ENCODE assay signal across 11 cellular contexts in the genomic region with DNA sequence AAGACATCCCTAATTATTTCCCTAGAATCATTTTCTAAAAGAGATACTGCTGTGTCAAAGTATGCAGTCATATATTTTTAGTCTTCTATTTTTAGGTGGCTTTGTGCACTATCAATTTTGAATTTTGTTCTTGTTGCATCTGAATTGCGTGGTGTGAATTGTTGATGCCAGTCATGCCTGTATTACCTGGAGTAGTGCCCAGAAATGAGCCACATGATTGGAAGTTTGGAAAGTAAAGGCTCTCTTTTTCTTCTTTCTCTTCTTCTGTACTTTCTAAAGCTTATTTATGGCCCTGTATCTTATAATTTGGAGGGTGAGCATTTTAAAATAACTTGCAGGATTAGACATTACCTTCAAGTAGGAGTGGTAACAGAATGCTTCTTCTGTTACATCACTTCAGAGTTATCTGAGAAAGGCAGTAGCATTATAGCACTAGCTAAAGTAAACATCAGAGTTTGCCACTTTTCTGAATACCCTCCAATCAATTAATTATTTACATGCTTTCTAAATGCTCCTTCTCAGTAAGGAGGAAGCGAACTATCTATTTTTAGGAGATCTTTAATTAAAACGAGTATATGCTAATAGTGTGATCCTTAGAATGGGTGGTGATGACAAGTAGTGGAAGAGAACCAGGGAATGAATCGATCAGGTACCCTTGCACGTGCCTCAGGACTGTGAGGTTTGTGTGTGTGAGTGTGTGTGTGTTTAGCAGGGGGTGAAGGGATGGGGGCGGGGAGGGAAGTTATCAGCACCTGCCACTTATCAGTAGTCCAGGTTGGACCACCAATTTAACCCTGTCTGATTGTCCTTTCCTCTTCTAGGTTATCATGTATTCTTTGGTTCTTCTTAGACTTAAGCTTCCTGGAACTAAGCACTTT.
A peak's percentile ranks its signal among the peaks of the same experiment; 100 is the strongest.
DNase-seq lines count a peak whose midpoint lies in the region; ATAC-seq, FAIRE-seq and TF ChIP-seq lines count a peak whose summit lies in the region.
"Had no signal": no experiment of that assay in that cellular context is flagged by ENCODE, and none has a peak within 500 bp of the region (broad histone marks: within the 10 kb centered on the region; RNA-seq: fewer than 3 reads in every experiment).

No MANE protein-coding gene starts in this region.

- H3K9ac ChIP-seq in IMR-90 (ENCODE audit: low read depth, low read length): no peak overlapping the region
- H3K9ac ChIP-seq in H1 (replicated peaks in 1 of 4; ENCODE audit: extremely low read depth in 1 of 4, low read depth in 3 of 4, low read length in 3 of 4): no peak overlapping the region
- H3K9ac ChIP-seq in mesenchymal stem cell (ENCODE audit: low read length): no peak overlapping the region
- H3K9ac ChIP-seq: BLaER1 treated with 17β-estradiol and CSF1 and Interleukin-3, amounts not matched to agents 10 nM and 100 nM had no signal

- peak overlapping the region; percentile 89; the same call in 1 of the 3 replicates for H2BK15ac ChIP-seq in IMR-90 (ENCODE audit: low read depth, low read length)
- no peak overlapping the region for H2BK15ac ChIP-seq in H1 (ENCODE audit: low read length)
- H2BK15ac ChIP-seq in mesenchymal stem cell (ENCODE audit: low read depth, poor library complexity, severe bottlenecking): no peak overlapping the region

- H3K14ac ChIP-seq in IMR-90 (replicated peaks; ENCODE audit: low read depth, low read length): peak overlapping the region; percentile 86
- H3K14ac ChIP-seq in H1 (ENCODE audit: insufficient read length): no peak overlapping the region
- H3K14ac ChIP-seq in mesenchymal stem cell (ENCODE audit: low read length in 2 of 2): peak overlapping the region in 1 of 2 experiments; percentile 11

- no peak overlapping the region for H2AFZ ChIP-seq in IMR-90 (replicated peaks; ENCODE audit: low read length, poor library complexity)
- H2AFZ ChIP-seq in H1 (ENCODE audit: low read length): no peak overlapping the region
- H2AFZ ChIP-seq in mesenchymal stem cell (ENCODE audit: low read depth, low read length): no peak overlapping the region

- peaks cover 9% of the 10 kb centered on the region for H3K36me3 ChIP-seq in IMR-90 (ENCODE audit: control insufficient read depth, insufficient read depth, low read length)
- H3K36me3 ChIP-seq in H1 (ENCODE audit: control insufficient read depth in 2 of 4, insufficient read depth in 4 of 4, low read length in 3 of 4): no peaks in the 10 kb centered on the region
- peaks cover 3 to 40% of the 10 kb centered on the region in 2 experiments for H3K36me3 ChIP-seq in mesenchymal stem cell (ENCODE audit: control insufficient read depth in 1 of 2, insufficient read depth in 2 of 2, low read depth in 1 of 2, low read length in 2 of 2)
- H3K36me3 ChIP-seq: prostate gland had no signal

- peak overlapping the region; percentile 30 for H2BK120ac ChIP-seq in IMR-90 (ENCODE audit: low read depth, low read length)
- no peak overlapping the region for H2BK120ac ChIP-seq in H1 (replicated peaks; ENCODE audit: low read depth, low read length)
- no peak overlapping the region for H2BK120ac ChIP-seq in mesenchymal stem cell (ENCODE audit: low read depth, low read length)

- no peaks in the 10 kb centered on the region for H3K23me2 ChIP-seq in H1 (ENCODE audit: low read depth, low read length)

- no peak overlapping the region for H2AK9ac ChIP-seq in IMR-90 (replicated peaks; ENCODE audit: low read depth, low read length, poor library complexity)

- 60% methylated on average over 2 of the region's 6 CpGs; no CpG with 5 or more reads in 1 of the 2 experiments for WGBS in IMR-90 (ENCODE audit: extremely low coverage in 2 of 2, insufficient read length in 1 of 2), 2 experiments
- 90% methylated on average over 6 of the region's 6 CpGs; no CpG with 5 or more reads in 1 of the 2 experiments for WGBS in H1 (ENCODE audit: extremely low coverage in 1 of 2, insufficient coverage in 1 of 2, insufficient read length in 1 of 2, insufficient replicate concordance in 2 of 2, low coverage in 1 of 2, low lambda C conversion rate in 2 of 2, missing lambda C conversion rate in 1 of 2), 2 experiments
- 78% methylated on average over 5 of the region's 6 CpGs for WGBS in mesenchymal stem cell

- dilution Hi-C loops in IMR-90 (cut with HindIII; ENCODE audit: low sequenced_read_pairs, unreplicated experiment): no loop called here

- peaks cover 13% of the 10 kb centered on the region for H3K9me1 ChIP-seq in IMR-90 (ENCODE audit: insufficient read depth, low read length)

- H3K23ac ChIP-seq in IMR-90 (ENCODE audit: low read depth, low read length) (no peak overlapping the region), H1 (ENCODE audit: insufficient read length) (no peak overlapping the region), mesenchymal stem cell (ENCODE audit: low read length in 2 of 2) (no peak overlapping the region)

- H4K20me1 ChIP-seq in IMR-90 (ENCODE audit: insufficient read depth, low read length) (no peaks in the 10 kb centered on the region; the same call in 1 of the 2 replicates), H1 (replicated peaks in 1 of 2; ENCODE audit: control insufficient read depth in 1 of 2, insufficient read depth in 2 of 2, low read length in 2 of 2) (no peaks in the 10 kb centered on the region)
- H4K20me1 ChIP-seq: BLaER1 treated with 17β-estradiol and CSF1 and Interleukin-3, amounts not matched to agents 10 nM and 100 nM had no signal

- FAIRE-seq in H1 (lab: Jason Lieb, UNC): no peak
- no peak for FAIRE-seq in frontal cortex (lab: Jason Lieb, UNC)

- ATAC-seq in IMR-90 (ENCODE audit: low read depth) (no peak; the same call in 1 of the 2 replicates), GM21529 (IDR thresholded peaks at IDR 0.05; ENCODE audit: unreplicated experiment) (no peak)

- H3K4ac ChIP-seq in IMR-90 (ENCODE audit: low read depth, low read length) (peak overlapping the region; percentile 79), H1 (replicated peaks; ENCODE audit: insufficient read length, low read depth, low read length) (no peak overlapping the region), mesenchymal stem cell (ENCODE audit: low read depth in 1 of 2, low read length in 2 of 2) (no peak overlapping the region)

- peaks cover 14% of the 10 kb centered on the region for H3K4me1 ChIP-seq in IMR-90 (ENCODE audit: control insufficient read depth, insufficient read depth, low read length)
- peaks cover 2 to 12% (median 10%) of the 10 kb centered on the region in 4 experiments; a peak in 5 of 7 replicates for H3K4me1 ChIP-seq in H1 (replicated peaks in 1 of 4; ENCODE audit: control insufficient read depth in 3 of 4, insufficient read depth in 4 of 4, low read length in 3 of 4)
- peaks cover 7% of the 10 kb centered on the region for H3K4me1 ChIP-seq in mesenchymal stem cell (ENCODE audit: control insufficient read depth, insufficient read depth, low read depth, low read length)
- H3K4me1 ChIP-seq: prostate gland had no signal

- H4K5ac ChIP-seq in IMR-90 (ENCODE audit: low read depth, low read length): no peak overlapping the region; the same call in 1 of the 2 replicates
- H4K5ac ChIP-seq in H1 (ENCODE audit: insufficient read length, low read depth, low read length): no peak overlapping the region

- H3K27ac ChIP-seq in IMR-90 (ENCODE audit: insufficient read depth, low read length) (no peak overlapping the region), H1 (ENCODE audit: low read depth, low read length) (no peak overlapping the region), mesenchymal stem cell (ENCODE audit: low read length, poor library complexity, severe bottlenecking) (peak overlapping the region; percentile 94)
- H3K27ac ChIP-seq: BLaER1 treated with 17β-estradiol and CSF1 and Interleukin-3, amounts not matched to agents 10 nM and 100 nM; prostate gland had no signal

- intact Hi-C loops in IMR-90 (cut with micrococcal nuclease): loop anchor here (5.0 to 10.0 kb wide), 2 partner anchors 41 to 103 kb away; no protein-coding TSS in a partner anchor

- H3K27me3 ChIP-seq in IMR-90 (ENCODE audit: control insufficient read depth, insufficient read depth, low read length) (no peaks in the 10 kb centered on the region), H1 (replicated peaks in 1 of 4; ENCODE audit: control insufficient read depth in 3 of 4, extremely low read depth in 1 of 4, insufficient read depth in 3 of 4, low read length in 3 of 4) (no peaks in the 10 kb centered on the region), mesenchymal stem cell (ENCODE audit: control insufficient read depth in 1 of 2, insufficient read depth in 1 of 2, low read length in 2 of 2) (no peaks in the 10 kb centered on the region)
- H3K27me3 ChIP-seq: BLaER1 treated with 17β-estradiol and CSF1 and Interleukin-3, amounts not matched to agents 10 nM and 100 nM had no signal

- no peak overlapping the region for H3K56ac ChIP-seq in IMR-90 (ENCODE audit: extremely low read depth, insufficient read depth, low read length)
- no peak overlapping the region for H3K56ac ChIP-seq in H1 (replicated peaks; ENCODE audit: insufficient read length, low read depth, low read length)

- H3K79me1 ChIP-seq in IMR-90 (ENCODE audit: low read depth in 1 of 2, low read length in 2 of 2) (peaks cover 27 to 43% of the 10 kb centered on the region in 2 experiments), H1 (ENCODE audit: low read depth, low read length) (no peaks in the 10 kb centered on the region), mesenchymal stem cell (replicated peaks; ENCODE audit: low read length, poor library complexity, severe bottlenecking) (peaks cover 14% of the 10 kb centered on the region)

- H3K9me3 ChIP-seq in IMR-90 (ENCODE audit: control insufficient read depth, insufficient read depth, low read length) (no peaks in the 10 kb centered on the region), H1 (ENCODE audit: insufficient read depth in 2 of 2, low read depth in 1 of 2, low read length in 1 of 2) (no peaks in the 10 kb centered on the region), mesenchymal stem cell (ENCODE audit: control insufficient read depth, low read length) (no peaks in the 10 kb centered on the region)
- H3K9me3 ChIP-seq: BLaER1 treated with 17β-estradiol and CSF1 and Interleukin-3, amounts not matched to agents 10 nM and 100 nM; prostate gland had no signal

- H2BK20ac ChIP-seq in IMR-90 (ENCODE audit: low read depth, low read length): no peak overlapping the region
- H2BK20ac ChIP-seq in H1 (ENCODE audit: low read length): no peak overlapping the region

- BruUV-seq in IMR-90 (replicated peaks; lab: Mats Ljungman, UMichigan): no TSS peak

- H4K8ac ChIP-seq in IMR-90 (ENCODE audit: low read depth in 2 of 2, low read length in 2 of 2): peak overlapping the region in 1 of 2 experiments; percentile 35; a peak in 1 of 4 replicates
- no peak overlapping the region for H4K8ac ChIP-seq in H1 (ENCODE audit: extremely low read depth, insufficient read depth, low read length)
- H4K8ac ChIP-seq in mesenchymal stem cell (ENCODE audit: low read length): peak overlapping the region; percentile 37

- TF ChIP-seq RAD21 in IMR-90 (IDR thresholded peaks at IDR 0.05; ENCODE audit: low read length) (no peak), H1 (IDR thresholded peaks at IDR 0.05 in 1 of 2, conservative IDR thresholded peaks at IDR 0.05 in 1 of 2; ENCODE audit: low read depth in 2 of 2, low read length in 2 of 2) (no peak)

- H3K79me2 ChIP-seq in H1 (ENCODE audit: control insufficient read depth in 1 of 2, insufficient read depth in 2 of 2, low read length in 2 of 2): no peaks in the 10 kb centered on the region

- H3K18ac ChIP-seq in IMR-90 (ENCODE audit: low read depth, low read length) (peak overlapping the region; percentile 74; the same call in 1 of the 2 replicates), H1 (ENCODE audit: extremely low read depth, low read length) (no peak overlapping the region), mesenchymal stem cell (ENCODE audit: low read depth in 1 of 2, low read length in 2 of 2) (peak overlapping the region in 1 of 2 experiments; percentile 61)

- H4K91ac ChIP-seq in IMR-90 (ENCODE audit: insufficient read depth, low read depth, low read length) (peak overlapping the region; percentile 55), H1 (replicated peaks; ENCODE audit: insufficient read length, low read length) (no peak overlapping the region), mesenchymal stem cell (ENCODE audit: low read length) (peak overlapping the region; percentile 39)

- CTCF ChIA-PET in IMR-90 (lab: Yijun Ruan, JAX): interaction anchor here (1.4 kb wide), 1 partner anchor 16 kb away, joined by 3 read pairs; no protein-coding TSS in a partner anchor
- CTCF ChIA-PET in H1 (lab: Charles Lee; ENCODE audit: partially characterized antibody): interaction anchor here (1.1 to 1.2 kb wide), 2 partner anchors 11 to 58 kb away, joined by 4 read pairs; no protein-coding TSS in a partner anchor

- TF ChIP-seq POLR2A in IMR-90 (IDR thresholded peaks at IDR 0.05; ENCODE audit: low read depth, low read length) (no peak), H1 (IDR thresholded peaks at IDR 0.05; ENCODE audit: control extremely low read depth in 1 of 2, low read depth in 2 of 2, low read length in 2 of 2) (no peak)

- TF ChIP-seq EP300 in H1 (IDR thresholded peaks at IDR 0.05; ENCODE audit: borderline replicate concordance in 1 of 2, low read depth in 2 of 2, low read length in 2 of 2): no peak

- H2AK5ac ChIP-seq in IMR-90 (ENCODE audit: low read depth, low read length) (peak overlapping the region; percentile 70; the same call in 1 of the 2 replicates), H1 (ENCODE audit: low read depth, low read length) (peak overlapping the region; percentile 89; the same call in 1 of the 2 replicates), mesenchymal stem cell (ENCODE audit: low read length, severe bottlenecking) (peak overlapping the region; percentile 76)

- POLR2A ChIA-PET in IMR-90 (lab: Charles Lee; ENCODE audit: unreplicated experiment) (no interaction called here), H1 (lab: Charles Lee; ENCODE audit: partially characterized antibody) (no interaction called here)

- H3K4me3 ChIP-seq in IMR-90 (ENCODE audit: insufficient read depth, low read depth, low read length): no peak overlapping the region
- H3K4me3 ChIP-seq in H1 (ENCODE audit: extremely low read depth in 1 of 4, insufficient read depth in 2 of 4, low read depth in 3 of 4, low read length in 4 of 4): no peak overlapping the region
- H3K4me3 ChIP-seq in mesenchymal stem cell (ENCODE audit: insufficient read depth in 1 of 2, low read depth in 1 of 2, low read length in 2 of 2): no peak overlapping the region
- H3K4me3 ChIP-seq: BLaER1 treated with 17β-estradiol and CSF1 and Interleukin-3, amounts not matched to agents 10 nM and 100 nM; prostate gland had no signal

- H3K4me2 ChIP-seq in IMR-90 (ENCODE audit: low read depth, low read length) (peak overlapping the region; percentile 35; the same call in 1 of the 2 replicates), H1 (ENCODE audit: insufficient read depth in 1 of 2, low read depth in 2 of 2, low read length in 2 of 2) (no peak overlapping the region), mesenchymal stem cell (ENCODE audit: low read length, poor library complexity, severe bottlenecking) (peak overlapping the region; percentile 34)
- H3K4me2 ChIP-seq: BLaER1 treated with 17β-estradiol and CSF1 and Interleukin-3, amounts not matched to agents 10 nM and 100 nM had no signal

- TF ChIP-seq CTCF in IMR-90 (conservative IDR thresholded peaks at IDR 0.05; ENCODE audit: low read depth, low read length): no peak
- TF ChIP-seq CTCF in H1 (IDR thresholded peaks at IDR 0.05; ENCODE audit: control extremely low read depth in 1 of 3, insufficient read depth in 1 of 3, low read depth in 1 of 3, low read length in 3 of 3): no peak

- H2BK5ac ChIP-seq in IMR-90 (ENCODE audit: low read depth, low read length, poor library complexity, severe bottlenecking) (peak overlapping the region; percentile 52), H1 (ENCODE audit: low read depth, low read length) (no peak overlapping the region), mesenchymal stem cell (ENCODE audit: low read depth, low read length, poor library complexity, severe bottlenecking) (peak overlapping the region; percentile 24)

- no peak overlapping the region for H2BK12ac ChIP-seq in H1 (ENCODE audit: low read depth, low read length)
- H2BK12ac ChIP-seq in mesenchymal stem cell (ENCODE audit: low read length in 2 of 2): peak overlapping the region in 1 of 2 experiments; percentile 6

- in situ Hi-C loops in ACHN (cut with HindIII; ENCODE audit: low pct_ligation_motif_present, low pct_unique_long_range_greater_than_20kb, low sequenced_read_pairs) (no loop called here), IMR-90 (cut with MboI; ENCODE audit: low sequenced_read_pairs) (no loop called here)

- DNase-seq in ACHN (peak; percentile 63), IMR-90 (peak; percentile 82), H1 (ENCODE audit: low read depth in 1 of 2, low spot score in 2 of 2) (no peak), mesenchymal stem cell (no peak), CD1c-positive myeloid dendritic cell (ENCODE audit: extremely low spot score) (no peak), frontal cortex (ENCODE audit: low spot score in 2 of 2) (no peak)
- DNase-seq in activated CD4-positive, alpha-beta T cell treated with anti-CD3 and anti-CD28 coated beads for 1 hour: no peak
- DNase-seq: NCI-H2081 treated with DMSO at 0.1 percent for 48 hours had no signal

Comparison
In these comparisons a context has a peak if more than half of its experiments do, and no peak if none do; other contexts are left out.
1. DNase-seq: peak in ACHN (single experiment) and IMR-90 (single experiment); none in H1 (0 of 2), mesenchymal stem cell (single experiment), CD1c-positive myeloid dendritic cell (single experiment), frontal cortex (0 of 2) and activated CD4-positive, alpha-beta T cell treated with anti-CD3 and anti-CD28 coated beads for 1 hour (single experiment).
2. H3K4me2 ChIP-seq: peak in IMR-90 (single experiment) and mesenchymal stem cell (single experiment); none in H1 (0 of 2).
3. Peak in every context shown above with its lines, with median percentiles within 50 percentile points of each other: H2AK5ac ChIP-seq.